8 cellular contexts compared by ENCODE assay signal in the genomic region with DNA sequence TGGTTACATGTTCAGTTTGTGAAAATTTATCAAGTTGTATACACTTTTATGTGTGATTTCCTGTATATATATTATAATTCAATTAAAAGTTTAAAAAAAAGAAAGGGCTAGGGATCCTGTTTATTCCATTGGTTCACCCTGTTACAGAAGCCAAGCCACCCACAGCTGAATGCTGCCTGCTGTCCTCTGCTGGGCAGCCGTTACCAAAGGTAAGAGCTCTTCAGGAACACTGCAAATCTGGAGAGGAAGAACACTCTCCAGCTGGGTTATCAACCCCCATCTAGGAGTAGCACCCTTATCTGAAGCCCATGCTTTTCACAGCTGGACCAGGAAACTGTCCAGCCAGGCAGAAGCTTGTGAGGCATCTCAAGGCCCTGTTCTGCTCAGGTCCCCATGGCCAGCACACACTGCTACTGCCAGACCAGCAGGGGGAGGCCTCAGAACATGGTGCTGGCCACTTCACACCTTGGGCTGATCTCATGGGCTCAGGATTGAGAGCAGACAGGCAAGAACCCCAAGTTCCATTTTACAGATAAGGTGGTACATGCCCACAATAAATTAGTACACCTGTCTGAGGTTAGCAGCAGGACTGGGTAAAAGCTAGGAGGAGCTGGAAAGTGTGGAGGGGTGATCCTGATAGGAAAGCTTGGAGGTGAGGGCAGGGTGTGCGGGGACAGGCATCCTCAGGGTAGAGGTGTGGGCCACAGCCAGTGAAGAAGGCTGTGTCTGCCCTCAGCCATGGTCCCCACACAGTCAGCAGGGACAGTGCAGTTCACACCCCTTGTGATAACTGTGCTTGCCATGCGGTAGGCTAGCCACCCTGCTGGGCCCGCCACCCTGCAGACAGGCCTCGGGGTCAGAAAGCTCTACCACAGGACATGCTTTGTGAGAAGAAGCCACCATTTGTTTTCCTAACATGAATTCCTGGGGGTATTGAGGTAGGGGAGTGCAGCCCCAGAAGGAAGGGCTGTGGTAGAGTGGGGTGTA. TPM values are rescaled to one million over a fixed set of nuclear protein-coding genes. Genes with fewer than 3 reads are reported as not detected.
DNase-seq lines count a peak whose midpoint lies in the region; ATAC-seq and TF ChIP-seq lines count a peak whose summit lies in the region.

No MANE protein-coding gene starts in this region.

- intact Hi-C loops in dorsolateral prefrontal cortex (cut with DNase I): loop anchor here in 1 of 2 donors (5.0 kb wide), 1 partner anchor 141 kb away; no protein-coding TSS in a partner anchor

- no peaks in the 10 kb centered on the region for H3K9me3 ChIP-seq in upper lobe of left lung

- peak; percentile 74 to 79 for ATAC-seq in upper lobe of left lung (ENCODE audit: low FRiP score in 2 of 2)
- no peak for ATAC-seq in HG03469 (IDR thresholded peaks at IDR 0.05; ENCODE audit: unreplicated experiment)

- WGBS in upper lobe of left lung, 2 donors: 81 to 89% methylated on average over 4 to 5 of the region's 5 CpGs

- H3K36me3 ChIP-seq in upper lobe of left lung: peaks cover 3 to 29% (median 20%) of the 10 kb centered on the region in 4 donors

- H3K4me3 ChIP-seq in dorsolateral prefrontal cortex (no peak overlapping the region), upper lobe of left lung (no peak overlapping the region)

- H3K27ac ChIP-seq in dorsolateral prefrontal cortex (no peak overlapping the region), upper lobe of left lung (peak overlapping the region in 2 of 4 donors; percentile 3 to 20)

- TF ChIP-seq CTCF in dorsolateral prefrontal cortex (IDR thresholded peaks at IDR 0.05 in 54 of 56, conservative IDR thresholded peaks at IDR 0.05 in 2 of 56; ENCODE audit: low read depth in 1 of 56, partially characterized antibody in 56 of 56) (peak in 54 of 56 donors; percentile 16 to 73 (median 53)), upper lobe of left lung (IDR thresholded peaks at IDR 0.05) (peak; percentile 66 to 84 (median 72))

- DNase-seq in NCI-H1417 (lab: John Stamatoyannopoulos, UW): peak; percentile 13 to 67 (median 38)
- no peak for DNase-seq in NCI-H1417 treated with DMSO at 0.1 percent for 48 hours (lab: John Stamatoyannopoulos, UW)
- DNase-seq in NCI-H2029 (lab: John Stamatoyannopoulos, UW): peak; percentile 45
- peak; percentile 28 for DNase-seq in activated CD4-positive, alpha-beta T cell treated with anti-CD3 and anti-CD28 coated beads for 1 hour
- DNase-seq in dorsolateral prefrontal cortex: peak in 3 of 10 donors; percentile 32 to 59 (median 51)
- DNase-seq in mucosa of gallbladder (ENCODE audit: low spot score): peak; percentile 34
- peak; percentile 47 to 78 for DNase-seq in upper lobe of left lung

- no peak for TF ChIP-seq EP300 in upper lobe of left lung (IDR thresholded peaks at IDR 0.05)

- no peak for TF ChIP-seq POLR2A in upper lobe of left lung (IDR thresholded peaks at IDR 0.05)

- H3K27me3 ChIP-seq in dorsolateral prefrontal cortex: no peaks in the 10 kb centered on the region
- no peaks in the 10 kb centered on the region for H3K27me3 ChIP-seq in upper lobe of left lung

- H3K4me1 ChIP-seq in upper lobe of left lung: peaks cover 0 to 17% (median 8%) of the 10 kb centered on the region in 4 donors

RNA-seq across cellular contexts. Expression of a gene that starts 54.3 kb away (rescaled TPM):
- total RNA-seq in dorsolateral prefrontal cortex (100 to 1,000 TPM in 84 of 120 experiments, 10 to 100 TPM in 36; 57.2 to 359 (median 120) TPM), mucosa of gallbladder (129 TPM), upper lobe of left lung (100 to 1,000 TPM in 3 of 6 donors, 10 to 100 TPM in 3; 64.2 to 579 (median 123) TPM)
